8 cellular contexts compared by ENCODE assay signal in the genomic region with DNA sequence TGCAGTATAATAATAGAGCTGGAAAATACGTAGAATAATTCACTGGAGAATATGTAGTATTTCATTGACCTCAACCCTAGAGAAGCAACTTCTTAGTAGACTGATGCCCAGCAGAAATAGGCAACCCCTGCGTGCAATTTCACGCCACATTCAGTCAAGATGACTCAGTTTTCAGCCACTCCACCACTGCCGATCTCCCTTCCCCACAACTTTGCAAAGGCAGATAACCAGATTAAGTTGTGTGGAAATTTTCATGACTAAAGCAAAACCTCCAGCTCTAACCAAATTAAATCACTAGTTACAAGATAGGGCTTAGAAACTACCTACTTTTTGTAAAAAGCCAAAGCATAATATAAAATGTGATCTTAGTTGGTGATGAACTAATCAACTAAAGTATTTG.
A peak's percentile ranks its signal among the peaks of the same experiment; 100 is the strongest.
DNase-seq lines count a peak whose midpoint lies in the region; ATAC-seq lines count a peak whose summit lies in the region.

No MANE protein-coding gene starts in this region.

- DNase-seq in A172 (ENCODE audit: low spot score) (peak; percentile 43), H4 (ENCODE audit: low spot score) (peak; percentile 45), SKM-1 (lab: John Stamatoyannopoulos, UW; ENCODE audit: unreplicated experiment) (peak; percentile 42), astrocyte of the hippocampus (ENCODE audit: low read depth, low spot score) (peak; percentile 85), NCI-H1436 treated with DMSO at 0.1 percent for 48 hours (lab: John Stamatoyannopoulos, UW) (no peak)
- DNase-seq in stimulated activated CD4-positive, alpha-beta T cell treated with anti-CD3 and anti-CD28 coated beads, Interleukin-15, amount 100 ng/mL, for 48 hours (ENCODE audit: low read depth in 2 of 2), result peak; percentile 54 to 68

- ATAC-seq in HG02973 (IDR thresholded peaks at IDR 0.05; ENCODE audit: unreplicated experiment) (no peak), GM19467 (IDR thresholded peaks at IDR 0.05; ENCODE audit: unreplicated experiment) (no peak)
